Comparison of ENCODE assay signal across 1 cellular context in the genomic region with DNA sequence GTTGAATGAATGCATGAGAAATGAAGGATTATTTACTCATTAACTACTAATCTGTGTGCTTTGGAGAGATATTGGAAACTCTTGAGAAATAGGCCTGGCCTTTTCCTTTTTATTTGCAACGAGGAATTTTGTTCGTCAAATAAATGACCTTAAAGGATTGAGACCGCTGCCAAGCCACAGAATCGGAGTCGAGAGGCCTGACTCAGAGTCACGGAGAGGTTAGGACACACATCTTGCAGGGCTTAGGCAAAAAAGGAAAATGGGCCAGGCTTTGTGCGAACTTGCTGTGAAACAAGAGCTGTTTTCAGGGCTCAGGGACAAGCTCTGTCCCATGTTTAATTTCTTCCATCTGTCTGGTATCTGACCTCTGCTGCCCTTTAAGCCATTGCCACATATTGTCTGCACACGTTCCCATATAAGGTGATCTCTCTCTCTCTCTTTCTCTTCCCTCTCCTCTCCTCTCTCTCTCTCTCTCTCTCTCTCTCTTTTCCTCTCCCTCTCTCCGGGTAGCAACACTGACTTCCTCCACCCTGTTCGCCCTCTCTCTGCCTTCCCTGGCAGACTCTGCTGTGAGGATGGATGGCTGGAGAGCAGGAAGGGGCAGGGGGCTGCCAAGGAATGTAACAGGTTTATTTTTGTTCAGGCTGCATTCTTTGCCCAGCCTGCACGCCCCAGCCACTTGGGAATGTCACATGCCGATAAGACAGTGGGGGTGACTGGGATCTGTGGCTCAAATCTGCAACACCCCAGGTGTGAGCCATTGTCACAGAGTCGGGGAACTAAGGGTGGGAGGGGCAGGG.
TF ChIP-seq lines count a peak whose summit lies in the region.

No MANE protein-coding gene starts in this region.

TF ChIP-seq in K562, 482 proteins besides CTCF, POLR2A, EP300 and RAD21 (continues in another document):
- TF ChIP-seq, protein P1, sequence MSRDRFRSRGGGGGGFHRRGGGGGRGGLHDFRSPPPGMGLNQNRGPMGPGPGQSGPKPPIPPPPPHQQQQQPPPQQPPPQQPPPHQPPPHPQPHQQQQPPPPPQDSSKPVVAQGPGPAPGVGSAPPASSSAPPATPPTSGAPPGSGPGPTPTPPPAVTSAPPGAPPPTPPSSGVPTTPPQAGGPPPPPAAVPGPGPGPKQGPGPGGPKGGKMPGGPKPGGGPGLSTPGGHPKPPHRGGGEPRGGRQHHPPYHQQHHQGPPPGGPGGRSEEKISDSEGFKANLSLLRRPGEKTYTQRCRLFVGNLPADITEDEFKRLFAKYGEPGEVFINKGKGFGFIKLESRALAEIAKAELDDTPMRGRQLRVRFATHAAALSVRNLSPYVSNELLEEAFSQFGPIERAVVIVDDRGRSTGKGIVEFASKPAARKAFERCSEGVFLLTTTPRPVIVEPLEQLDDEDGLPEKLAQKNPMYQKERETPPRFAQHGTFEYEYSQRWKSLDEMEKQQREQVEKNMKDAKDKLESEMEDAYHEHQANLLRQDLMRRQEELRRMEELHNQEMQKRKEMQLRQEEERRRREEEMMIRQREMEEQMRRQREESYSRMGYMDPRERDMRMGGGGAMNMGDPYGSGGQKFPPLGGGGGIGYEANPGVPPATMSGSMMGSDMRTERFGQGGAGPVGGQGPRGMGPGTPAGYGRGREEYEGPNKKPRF (IDR thresholded peaks at IDR 0.05; ENCODE audit: low read depth, low read length): no peak
- TF ChIP-seq, protein P2, sequence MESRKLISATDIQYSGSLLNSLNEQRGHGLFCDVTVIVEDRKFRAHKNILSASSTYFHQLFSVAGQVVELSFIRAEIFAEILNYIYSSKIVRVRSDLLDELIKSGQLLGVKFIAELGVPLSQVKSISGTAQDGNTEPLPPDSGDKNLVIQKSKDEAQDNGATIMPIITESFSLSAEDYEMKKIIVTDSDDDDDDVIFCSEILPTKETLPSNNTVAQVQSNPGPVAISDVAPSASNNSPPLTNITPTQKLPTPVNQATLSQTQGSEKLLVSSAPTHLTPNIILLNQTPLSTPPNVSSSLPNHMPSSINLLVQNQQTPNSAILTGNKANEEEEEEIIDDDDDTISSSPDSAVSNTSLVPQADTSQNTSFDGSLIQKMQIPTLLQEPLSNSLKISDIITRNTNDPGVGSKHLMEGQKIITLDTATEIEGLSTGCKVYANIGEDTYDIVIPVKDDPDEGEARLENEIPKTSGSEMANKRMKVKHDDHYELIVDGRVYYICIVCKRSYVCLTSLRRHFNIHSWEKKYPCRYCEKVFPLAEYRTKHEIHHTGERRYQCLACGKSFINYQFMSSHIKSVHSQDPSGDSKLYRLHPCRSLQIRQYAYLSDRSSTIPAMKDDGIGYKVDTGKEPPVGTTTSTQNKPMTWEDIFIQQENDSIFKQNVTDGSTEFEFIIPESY (CRISPR knock-in tag; IDR thresholded peaks at IDR 0.05): no peak
- no peak for TF ChIP-seq BHLHE40 (IDR thresholded peaks at IDR 0.05; ENCODE audit: low read length)
- peak; percentile 60 for TF ChIP-seq ARID1B (IDR thresholded peaks at IDR 0.05)
- no peak for TF ChIP-seq DACH1 (IDR thresholded peaks at IDR 0.05; ENCODE audit: partially characterized antibody)
- no peak for TF ChIP-seq TSC22D4 (tag; IDR thresholded peaks at IDR 0.05)
- TF ChIP-seq SMC3 (conservative IDR thresholded peaks at IDR 0.05; ENCODE audit: insufficient read depth, low read depth, low read length): no peak
- TF ChIP-seq, protein P3, sequence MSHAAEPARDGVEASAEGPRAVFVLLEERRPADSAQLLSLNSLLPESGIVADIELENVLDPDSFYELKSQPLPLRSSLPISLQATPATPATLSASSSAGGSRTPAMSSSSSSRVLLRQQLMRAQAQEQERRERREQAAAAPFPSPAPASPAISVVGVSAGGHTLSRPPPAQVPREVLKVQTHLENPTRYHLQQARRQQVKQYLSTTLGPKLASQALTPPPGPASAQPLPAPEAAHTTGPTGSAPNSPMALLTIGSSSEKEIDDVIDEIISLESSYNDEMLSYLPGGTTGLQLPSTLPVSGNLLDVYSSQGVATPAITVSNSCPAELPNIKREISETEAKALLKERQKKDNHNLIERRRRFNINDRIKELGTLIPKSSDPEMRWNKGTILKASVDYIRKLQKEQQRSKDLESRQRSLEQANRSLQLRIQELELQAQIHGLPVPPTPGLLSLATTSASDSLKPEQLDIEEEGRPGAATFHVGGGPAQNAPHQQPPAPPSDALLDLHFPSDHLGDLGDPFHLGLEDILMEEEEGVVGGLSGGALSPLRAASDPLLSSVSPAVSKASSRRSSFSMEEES (CRISPR knock-in tag; IDR thresholded peaks at IDR 0.05): no peak
- TF ChIP-seq NCOR1 (IDR thresholded peaks at IDR 0.05): peak; percentile 43; the same call in 1 of the 2 replicates
- 0 out of 4 replicates have a peak, but pooled peaks of 1 of the 2 experiments have one; percentile 29 for TF ChIP-seq TEAD1 (CRISPR knock-in tag; IDR thresholded peaks at IDR 0.05)
- TF ChIP-seq PCBP2 (IDR thresholded peaks at IDR 0.05; ENCODE audit: low read depth, low read length, poor library complexity, severe bottlenecking): no peak
- TF ChIP-seq, protein P4, sequence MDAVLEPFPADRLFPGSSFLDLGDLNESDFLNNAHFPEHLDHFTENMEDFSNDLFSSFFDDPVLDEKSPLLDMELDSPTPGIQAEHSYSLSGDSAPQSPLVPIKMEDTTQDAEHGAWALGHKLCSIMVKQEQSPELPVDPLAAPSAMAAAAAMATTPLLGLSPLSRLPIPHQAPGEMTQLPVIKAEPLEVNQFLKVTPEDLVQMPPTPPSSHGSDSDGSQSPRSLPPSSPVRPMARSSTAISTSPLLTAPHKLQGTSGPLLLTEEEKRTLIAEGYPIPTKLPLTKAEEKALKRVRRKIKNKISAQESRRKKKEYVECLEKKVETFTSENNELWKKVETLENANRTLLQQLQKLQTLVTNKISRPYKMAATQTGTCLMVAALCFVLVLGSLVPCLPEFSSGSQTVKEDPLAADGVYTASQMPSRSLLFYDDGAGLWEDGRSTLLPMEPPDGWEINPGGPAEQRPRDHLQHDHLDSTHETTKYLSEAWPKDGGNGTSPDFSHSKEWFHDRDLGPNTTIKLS (IDR thresholded peaks at IDR 0.05; ENCODE audit: borderline replicate concordance, low read depth): no peak
- no peak for TF ChIP-seq ADNP (tag; IDR thresholded peaks at IDR 0.05)
- no peak for TF ChIP-seq SNIP1 (IDR thresholded peaks at IDR 0.05; ENCODE audit: low read depth)
- TF ChIP-seq, protein P5, sequence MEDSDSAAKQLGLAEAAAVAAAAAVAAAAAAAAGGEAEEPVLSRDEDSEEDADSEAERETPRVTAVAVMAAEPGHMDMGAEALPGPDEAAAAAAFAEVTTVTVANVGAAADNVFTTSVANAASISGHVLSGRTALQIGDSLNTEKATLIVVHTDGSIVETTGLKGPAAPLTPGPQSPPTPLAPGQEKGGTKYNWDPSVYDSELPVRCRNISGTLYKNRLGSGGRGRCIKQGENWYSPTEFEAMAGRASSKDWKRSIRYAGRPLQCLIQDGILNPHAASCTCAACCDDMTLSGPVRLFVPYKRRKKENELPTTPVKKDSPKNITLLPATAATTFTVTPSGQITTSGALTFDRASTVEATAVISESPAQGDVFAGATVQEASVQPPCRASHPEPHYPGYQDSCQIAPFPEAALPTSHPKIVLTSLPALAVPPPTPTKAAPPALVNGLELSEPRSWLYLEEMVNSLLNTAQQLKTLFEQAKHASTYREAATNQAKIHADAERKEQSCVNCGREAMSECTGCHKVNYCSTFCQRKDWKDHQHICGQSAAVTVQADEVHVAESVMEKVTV (CRISPR knock-in tag; IDR thresholded peaks at IDR 0.05): no peak
- TF ChIP-seq, protein P6, sequence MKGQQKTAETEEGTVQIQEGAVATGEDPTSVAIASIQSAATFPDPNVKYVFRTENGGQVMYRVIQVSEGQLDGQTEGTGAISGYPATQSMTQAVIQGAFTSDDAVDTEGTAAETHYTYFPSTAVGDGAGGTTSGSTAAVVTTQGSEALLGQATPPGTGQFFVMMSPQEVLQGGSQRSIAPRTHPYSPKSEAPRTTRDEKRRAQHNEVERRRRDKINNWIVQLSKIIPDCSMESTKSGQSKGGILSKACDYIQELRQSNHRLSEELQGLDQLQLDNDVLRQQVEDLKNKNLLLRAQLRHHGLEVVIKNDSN (CRISPR knock-in tag; IDR thresholded peaks at IDR 0.05): no peak
- peak in 1 of 2 experiments; percentile 50; a peak in 1 of 4 replicates for TF ChIP-seq HDAC1 (IDR thresholded peaks at IDR 0.05)
- TF ChIP-seq PCBP1 (IDR thresholded peaks at IDR 0.05; ENCODE audit: low read depth, low read length, poor library complexity, severe bottlenecking): no peak
- TF ChIP-seq ZNF778 (CRISPR knock-in tag; IDR thresholded peaks at IDR 0.05): no peak
- TF ChIP-seq SIX5 (IDR thresholded peaks at IDR 0.05; ENCODE audit: borderline replicate concordance in 1 of 2, insufficient read depth in 1 of 2, low read depth in 1 of 2, low read length in 2 of 2): no peak
- no peak for TF ChIP-seq ZKSCAN8 (CRISPR knock-in tag; IDR thresholded peaks at IDR 0.05)
- TF ChIP-seq, protein P7, sequence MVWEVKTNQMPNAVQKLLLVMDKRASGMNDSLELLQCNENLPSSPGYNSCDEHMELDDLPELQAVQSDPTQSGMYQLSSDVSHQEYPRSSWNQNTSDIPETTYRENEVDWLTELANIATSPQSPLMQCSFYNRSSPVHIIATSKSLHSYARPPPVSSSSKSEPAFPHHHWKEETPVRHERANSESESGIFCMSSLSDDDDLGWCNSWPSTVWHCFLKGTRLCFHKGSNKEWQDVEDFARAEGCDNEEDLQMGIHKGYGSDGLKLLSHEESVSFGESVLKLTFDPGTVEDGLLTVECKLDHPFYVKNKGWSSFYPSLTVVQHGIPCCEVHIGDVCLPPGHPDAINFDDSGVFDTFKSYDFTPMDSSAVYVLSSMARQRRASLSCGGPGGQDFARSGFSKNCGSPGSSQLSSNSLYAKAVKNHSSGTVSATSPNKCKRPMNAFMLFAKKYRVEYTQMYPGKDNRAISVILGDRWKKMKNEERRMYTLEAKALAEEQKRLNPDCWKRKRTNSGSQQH (CRISPR knock-in tag; IDR thresholded peaks at IDR 0.05): 0 out of 2 replicates have a peak, but pooled peaks have one; percentile 23
- TF ChIP-seq CEBPG (CRISPR knock-in tag; IDR thresholded peaks at IDR 0.05): peak; percentile 54
- peak; percentile 39 to 48; a peak in 1 of 4 replicates for TF ChIP-seq CEBPG (tag; conservative IDR thresholded peaks at IDR 0.05 in 1 of 2, IDR thresholded peaks at IDR 0.05 in 1 of 2)
- TF ChIP-seq, protein P8, sequence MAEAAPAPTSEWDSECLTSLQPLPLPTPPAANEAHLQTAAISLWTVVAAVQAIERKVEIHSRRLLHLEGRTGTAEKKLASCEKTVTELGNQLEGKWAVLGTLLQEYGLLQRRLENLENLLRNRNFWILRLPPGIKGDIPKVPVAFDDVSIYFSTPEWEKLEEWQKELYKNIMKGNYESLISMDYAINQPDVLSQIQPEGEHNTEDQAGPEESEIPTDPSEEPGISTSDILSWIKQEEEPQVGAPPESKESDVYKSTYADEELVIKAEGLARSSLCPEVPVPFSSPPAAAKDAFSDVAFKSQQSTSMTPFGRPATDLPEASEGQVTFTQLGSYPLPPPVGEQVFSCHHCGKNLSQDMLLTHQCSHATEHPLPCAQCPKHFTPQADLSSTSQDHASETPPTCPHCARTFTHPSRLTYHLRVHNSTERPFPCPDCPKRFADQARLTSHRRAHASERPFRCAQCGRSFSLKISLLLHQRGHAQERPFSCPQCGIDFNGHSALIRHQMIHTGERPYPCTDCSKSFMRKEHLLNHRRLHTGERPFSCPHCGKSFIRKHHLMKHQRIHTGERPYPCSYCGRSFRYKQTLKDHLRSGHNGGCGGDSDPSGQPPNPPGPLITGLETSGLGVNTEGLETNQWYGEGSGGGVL (CRISPR knock-in tag; IDR thresholded peaks at IDR 0.05): no peak
- TF ChIP-seq TCF7L2 (IDR thresholded peaks at IDR 0.05; ENCODE audit: low read depth, low read length): no peak
- no peak for TF ChIP-seq RB1 (IDR thresholded peaks at IDR 0.05; ENCODE audit: low read depth)
- TF ChIP-seq, protein P9, sequence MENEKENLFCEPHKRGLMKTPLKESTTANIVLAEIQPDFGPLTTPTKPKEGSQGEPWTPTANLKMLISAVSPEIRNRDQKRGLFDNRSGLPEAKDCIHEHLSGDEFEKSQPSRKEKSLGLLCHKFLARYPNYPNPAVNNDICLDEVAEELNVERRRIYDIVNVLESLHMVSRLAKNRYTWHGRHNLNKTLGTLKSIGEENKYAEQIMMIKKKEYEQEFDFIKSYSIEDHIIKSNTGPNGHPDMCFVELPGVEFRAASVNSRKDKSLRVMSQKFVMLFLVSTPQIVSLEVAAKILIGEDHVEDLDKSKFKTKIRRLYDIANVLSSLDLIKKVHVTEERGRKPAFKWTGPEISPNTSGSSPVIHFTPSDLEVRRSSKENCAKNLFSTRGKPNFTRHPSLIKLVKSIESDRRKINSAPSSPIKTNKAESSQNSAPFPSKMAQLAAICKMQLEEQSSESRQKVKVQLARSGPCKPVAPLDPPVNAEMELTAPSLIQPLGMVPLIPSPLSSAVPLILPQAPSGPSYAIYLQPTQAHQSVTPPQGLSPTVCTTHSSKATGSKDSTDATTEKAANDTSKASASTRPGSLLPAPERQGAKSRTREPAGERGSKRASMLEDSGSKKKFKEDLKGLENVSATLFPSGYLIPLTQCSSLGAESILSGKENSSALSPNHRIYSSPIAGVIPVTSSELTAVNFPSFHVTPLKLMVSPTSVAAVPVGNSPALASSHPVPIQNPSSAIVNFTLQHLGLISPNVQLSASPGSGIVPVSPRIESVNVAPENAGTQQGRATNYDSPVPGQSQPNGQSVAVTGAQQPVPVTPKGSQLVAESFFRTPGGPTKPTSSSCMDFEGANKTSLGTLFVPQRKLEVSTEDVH (IDR thresholded peaks at IDR 0.05; ENCODE audit: low read depth, partially characterized antibody): no peak
- TF ChIP-seq CHD1 (IDR thresholded peaks at IDR 0.05; ENCODE audit: low read length): no peak
- TF ChIP-seq MCM5 (IDR thresholded peaks at IDR 0.05; ENCODE audit: low read depth): no peak
- TF ChIP-seq RNF2 (IDR thresholded peaks at IDR 0.05): no peak
- no peak for TF ChIP-seq GATAD2A (IDR thresholded peaks at IDR 0.05)
- TF ChIP-seq CHD4 (IDR thresholded peaks at IDR 0.05; ENCODE audit: insufficient read depth, insufficient replicate concordance, low read depth, low read length, poor library complexity, severe bottlenecking): no peak
- TF ChIP-seq SRSF3 (IDR thresholded peaks at IDR 0.05; ENCODE audit: insufficient read depth, low read length): no peak
- TF ChIP-seq TCF7 (IDR thresholded peaks at IDR 0.05; ENCODE audit: borderline replicate concordance): no peak
- TF ChIP-seq EZH2 (IDR thresholded peaks at IDR 0.05; ENCODE audit: borderline replicate concordance, low read depth, low read length): no peak
- TF ChIP-seq NFYB (IDR thresholded peaks at IDR 0.05; ENCODE audit: extremely low read depth, insufficient read length): no peak
- TF ChIP-seq ZNF121 (CRISPR knock-in tag; conservative IDR thresholded peaks at IDR 0.05): no peak
- TF ChIP-seq, protein P10, sequence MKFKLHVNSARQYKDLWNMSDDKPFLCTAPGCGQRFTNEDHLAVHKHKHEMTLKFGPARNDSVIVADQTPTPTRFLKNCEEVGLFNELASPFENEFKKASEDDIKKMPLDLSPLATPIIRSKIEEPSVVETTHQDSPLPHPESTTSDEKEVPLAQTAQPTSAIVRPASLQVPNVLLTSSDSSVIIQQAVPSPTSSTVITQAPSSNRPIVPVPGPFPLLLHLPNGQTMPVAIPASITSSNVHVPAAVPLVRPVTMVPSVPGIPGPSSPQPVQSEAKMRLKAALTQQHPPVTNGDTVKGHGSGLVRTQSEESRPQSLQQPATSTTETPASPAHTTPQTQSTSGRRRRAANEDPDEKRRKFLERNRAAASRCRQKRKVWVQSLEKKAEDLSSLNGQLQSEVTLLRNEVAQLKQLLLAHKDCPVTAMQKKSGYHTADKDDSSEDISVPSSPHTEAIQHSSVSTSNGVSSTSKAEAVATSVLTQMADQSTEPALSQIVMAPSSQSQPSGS (CRISPR knock-in tag; IDR thresholded peaks at IDR 0.05): no peak
- no peak for TF ChIP-seq ZNF140 (CRISPR knock-in tag; IDR thresholded peaks at IDR 0.05)
